27 cellular contexts compared by ENCODE assay signal in genomic region chr4:48100248-48100647, GRCh38. TPM values are rescaled to one million over a fixed set of nuclear protein-coding genes. Genes with fewer than 3 reads are reported as not detected.
DNase-seq lines count a peak whose midpoint lies in the region; ATAC-seq and TF ChIP-seq lines count a peak whose summit lies in the region.
"Had no signal": no experiment of that assay in that cellular context is flagged by ENCODE, and none has a peak within 500 bp of the region (broad histone marks: within the 10 kb centered on the region; RNA-seq: fewer than 3 reads in every experiment).

No MANE protein-coding gene starts in this region.

- H3K27ac Mint-ChIP-seq in activated naive CD8-positive, alpha-beta T cell = peak overlapping the region; percentile 61
- H3K27ac Mint-ChIP-seq in activated naive CD8-positive, alpha-beta T cell treated with anti-CD3 and anti-CD28 coated beads for 36 hours = no peak overlapping the region
- no peak overlapping the region for H3K27ac Mint-ChIP-seq in activated T-cell treated with anti-CD3 and anti-CD28 coated beads, Interleukin-2, amount 50 U/mL, for 24 hours

- no peaks in the 10 kb centered on the region for H3K9me3 Mint-ChIP-seq in activated naive CD8-positive, alpha-beta T cell (ENCODE audit: low read depth)
- peaks cover 5% of the 10 kb centered on the region for H3K9me3 Mint-ChIP-seq in activated naive CD8-positive, alpha-beta T cell treated with anti-CD3 and anti-CD28 coated beads for 36 hours
- no peaks in the 10 kb centered on the region for H3K9me3 Mint-ChIP-seq in activated T-cell treated with anti-CD3 and anti-CD28 coated beads, Interleukin-2, amount 50 U/mL, for 24 hours
- H3K9me3 Mint-ChIP-seq: CD4-positive, alpha-beta memory T cell had no signal

- intact Hi-C loops in Right ventricle myocardium superior (cut with DNase I) = no loop called here

- peaks cover 40% of the 10 kb centered on the region for H3K4me1 Mint-ChIP-seq in activated naive CD8-positive, alpha-beta T cell (ENCODE audit: low read depth)
- H3K4me1 Mint-ChIP-seq in activated naive CD8-positive, alpha-beta T cell treated with anti-CD3 and anti-CD28 coated beads for 36 hours = peaks cover 33% of the 10 kb centered on the region
- peaks cover 34% of the 10 kb centered on the region for H3K4me1 Mint-ChIP-seq in activated T-cell treated with anti-CD3 and anti-CD28 coated beads, Interleukin-2, amount 50 U/mL, for 24 hours (ENCODE audit: low read depth)

- H3K27me3 Mint-ChIP-seq in activated naive CD8-positive, alpha-beta T cell = no peaks in the 10 kb centered on the region
- H3K27me3 Mint-ChIP-seq in activated naive CD8-positive, alpha-beta T cell treated with anti-CD3 and anti-CD28 coated beads for 36 hours = no peaks in the 10 kb centered on the region
- H3K27me3 Mint-ChIP-seq in activated T-cell treated with anti-CD3 and anti-CD28 coated beads, Interleukin-2, amount 50 U/mL, for 24 hours = no peaks in the 10 kb centered on the region
- H3K27me3 Mint-ChIP-seq: CD4-positive, alpha-beta memory T cell had no signal

- H3K36me3 Mint-ChIP-seq in activated naive CD8-positive, alpha-beta T cell = peaks cover 12% of the 10 kb centered on the region
- H3K36me3 Mint-ChIP-seq in activated naive CD8-positive, alpha-beta T cell treated with anti-CD3 and anti-CD28 coated beads for 36 hours = peaks cover 21% of the 10 kb centered on the region
- H3K36me3 Mint-ChIP-seq in activated T-cell treated with anti-CD3 and anti-CD28 coated beads, Interleukin-2, amount 50 U/mL, for 24 hours (ENCODE audit: low read depth) = peaks cover 29% of the 10 kb centered on the region

- ATAC-seq in Right ventricle myocardium superior (ENCODE audit: poor library complexity) = no peak
- ATAC-seq: GM12878, K562, PC-3 had no signal

- H3K4me3 Mint-ChIP-seq in activated naive CD8-positive, alpha-beta T cell = no peak overlapping the region
- H3K4me3 Mint-ChIP-seq in activated naive CD8-positive, alpha-beta T cell treated with anti-CD3 and anti-CD28 coated beads for 36 hours = no peak overlapping the region
- no peak overlapping the region for H3K4me3 Mint-ChIP-seq in activated T-cell treated with anti-CD3 and anti-CD28 coated beads, Interleukin-2, amount 50 U/mL, for 24 hours
- H3K4me3 Mint-ChIP-seq: CD4-positive, alpha-beta memory T cell had no signal

- H3K4me3 ChIP-seq in HFF-Myc (replicated peaks; ENCODE audit: low read depth, low read length) = no peak overlapping the region
- H3K4me3 ChIP-seq: GM12878, K562, SJCRH30 had no signal

- no peak for DNase-seq in activated naive CD8-positive, alpha-beta T cell treated with anti-CD3 and anti-CD28 coated beads for 36 hours
- DNase-seq in HFF-Myc (ENCODE audit: extremely low read depth, low read depth) (peak; percentile 61), fibroblast of gingiva (ENCODE audit: low read depth) (peak; percentile 24), Right ventricle myocardium superior (no peak), NCI-H510A (lab: John Stamatoyannopoulos, UW) (no peak)
- DNase-seq in activated T-cell treated with anti-CD3 and anti-CD28 coated beads, Interleukin-2, amount 50 U/mL, for 24 hours = no peak
- DNase-seq: C1 segment of cervical spinal cord; CD4-positive, alpha-beta memory T cell; COR-L47; DMS53; H7; Kasumi-1; NCI-H1092 treated with DMSO at 0.1 percent for 48 hours; NCI-H1436; NCI-H187; NCI-H2081 treated with DMSO at 0.1 percent for 48 hours; NCI-H2171; NCI-H226; NCI-H524 treated with DMSO at 0.1 percent for 48 hours; NCI-H82; NK-92 treated with Interleukin-12 subunit alpha and Interleukin-12 subunit beta, amount 100 ng/mL, for 24 hours; PC-3; SJCRH30 had no signal

- no peak for TF ChIP-seq CTCF in HFF-Myc (IDR thresholded peaks at IDR 0.05; ENCODE audit: low read depth, low read length, missing control alignments)

RNA-seq across cellular contexts. Expression of gene TXK, which starts 33.8 kb away (rescaled TPM):
- total RNA-seq in activated naive CD8-positive, alpha-beta T cell treated with anti-CD3 and anti-CD28 coated beads for 36 hours = 10 to 100 TPM; 13.3 to 14.2 TPM
- 0.43 TPM for total RNA-seq in Right ventricle myocardium superior
- total RNA-seq: A172, H7 had no signal

Comparison
In these comparisons a context has a peak if more than half of its experiments do, and no peak if none do; other contexts are left out.
1. DNase-seq: peak in HFF-Myc (single experiment) and fibroblast of gingiva (single experiment); none in activated naive CD8-positive, alpha-beta T cell treated with anti-CD3 and anti-CD28 coated beads for 36 hours (single experiment), Right ventricle myocardium superior (single experiment), NCI-H510A (single experiment) and activated T-cell treated with anti-CD3 and anti-CD28 coated beads, Interleukin-2, amount 50 U/mL, for 24 hours (single experiment).
2. RNA of gene TXK, which starts 33.8 kb away (total RNA-seq): 13.3 to 14.2 TPM in activated naive CD8-positive, alpha-beta T cell treated with anti-CD3 and anti-CD28 coated beads for 36 hours; 0.43 TPM in Right ventricle myocardium superior (single experiment); every median in the first group is over 10 times any median in the second.